ENCODE assay signal across 18 cellular contexts in genomic region chr4:85102606-85103005, GRCh38.
"Had no signal": no experiment of that assay in that cellular context is flagged by ENCODE, and none has a peak within 500 bp of the region (broad histone marks: within the 10 kb centered on the region; RNA-seq: fewer than 3 reads in every experiment).

No MANE protein-coding gene starts in this region.

- H3K79me2 ChIP-seq: hepatocyte had no signal

- DNase-seq: activated CD4-positive, alpha-beta memory T cell treated with anti-CD3 and anti-CD28 coated beads, Interleukin-2, amount 10 ng/mL, durations not matched to agents 7 days and 5 days; activated CD4-positive, alpha-beta T cell treated with anti-CD3 and anti-CD28 coated beads for 36 hours; activated CD8-positive, alpha-beta memory T cell treated with anti-CD3 and anti-CD28 coated beads, Interleukin-2, amount 10 ng/mL, durations not matched to agents 7 days and 5 days; activated naive CD4-positive, alpha-beta T cell treated with anti-CD3 and anti-CD28 coated beads for 36 hours; activated T-cell treated with anti-CD3 and anti-CD28 coated beads, Interleukin-2, amount 50 U/mL, for 24 hours; anterior cingulate cortex; central memory CD4-positive, alpha-beta T cell; cortex of kidney; left cardiac atrium; natural killer cell; pancreas; right lobe of liver; stimulated activated CD4-positive, alpha-beta T cell treated with anti-CD3 and anti-CD28 coated beads, Interleukin-4, amount 100 ng/mL, for 4 hours; stimulated activated naive B cell treated with anti-CD40 and anti-IgM and Interleukin-4, amounts not matched to agents 10 μg/mL and 1 μg/mL and 100 μg/mL, for 72 hours; T-helper 2 cell; upper lobe of left lung had no signal

- H3K36me3 ChIP-seq: pancreas, right lobe of liver, thoracic aorta, upper lobe of left lung had no signal

- H3K27me3 ChIP-seq: hepatocyte, pancreas, right lobe of liver, upper lobe of left lung had no signal

- H3K4me2 ChIP-seq: hepatocyte had no signal

- H3K27ac ChIP-seq: hepatocyte, pancreas, right lobe of liver, thoracic aorta, upper lobe of left lung had no signal

- H3K4me3 ChIP-seq: hepatocyte, pancreas, right lobe of liver, thoracic aorta, upper lobe of left lung had no signal

- H3K4me1 ChIP-seq: pancreas, right lobe of liver, upper lobe of left lung had no signal
